In the genomic region with DNA sequence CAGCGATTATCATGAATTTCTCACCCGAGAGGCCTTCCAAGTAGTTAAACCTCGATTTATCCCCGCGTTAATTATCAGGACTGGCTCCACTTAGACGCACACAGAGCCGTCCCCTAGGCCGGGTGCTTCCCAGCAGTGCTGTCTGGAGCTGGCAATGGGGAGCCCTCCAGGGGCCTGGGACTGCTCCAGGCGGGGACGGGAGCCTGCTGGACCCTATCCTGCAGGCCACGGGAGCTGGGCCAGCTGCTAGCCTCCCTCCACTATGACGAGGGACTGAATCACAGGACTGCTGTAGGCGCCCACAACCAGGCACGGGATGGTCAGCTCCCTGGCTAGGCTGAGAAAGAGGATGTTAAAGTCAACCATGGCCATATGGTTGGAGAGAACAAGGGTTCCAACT, we compare ENCODE assay signal across 12 cellular contexts.
DNase-seq lines count a peak whose midpoint lies in the region; ATAC-seq and TF ChIP-seq lines count a peak whose summit lies in the region.
"Had no signal": no experiment of that assay in that cellular context is flagged by ENCODE, and none has a peak within 500 bp of the region (broad histone marks: within the 10 kb centered on the region; RNA-seq: fewer than 3 reads in every experiment).

No MANE protein-coding gene starts in this region.

- peak; percentile 57 for ATAC-seq in left lung

- no peak overlapping the region for H2AFZ ChIP-seq in H9 (ENCODE audit: low read length)

- no peak overlapping the region for H2BK20ac ChIP-seq in H9 (ENCODE audit: low read depth, low read length, poor library complexity, severe bottlenecking)

- no peaks in the 10 kb centered on the region for H3K4me1 Mint-ChIP-seq in H9
- no peaks in the 10 kb centered on the region for H3K4me1 Mint-ChIP-seq in endothelial cell (ENCODE audit: unreplicated experiment)

- no peaks in the 10 kb centered on the region for H3K9me3 ChIP-seq in H9 (ENCODE audit: control insufficient read depth, low read depth, low read length)
- H3K9me3 ChIP-seq in left lung, result no peaks in the 10 kb centered on the region
- H3K9me3 ChIP-seq in vagina, result no peaks in the 10 kb centered on the region

- H3K27me3 Mint-ChIP-seq in H9 (ENCODE audit: low read depth), result no peaks in the 10 kb centered on the region
- peaks cover 3% of the 10 kb centered on the region for H3K27me3 Mint-ChIP-seq in endothelial cell (ENCODE audit: unreplicated experiment)

- H3K4me1 ChIP-seq in H9 (ENCODE audit: insufficient read depth, low read length) (no peaks in the 10 kb centered on the region), left lung (no peaks in the 10 kb centered on the region), vagina (peaks cover 8% of the 10 kb centered on the region)

- no peak overlapping the region for H4K5ac ChIP-seq in H9 (ENCODE audit: insufficient read length, low read depth, low read length)

- no peaks in the 10 kb centered on the region for H3K27me3 ChIP-seq in H9 (ENCODE audit: insufficient read depth, low read length)
- H3K27me3 ChIP-seq in left lung, result no peaks in the 10 kb centered on the region
- H3K27me3 ChIP-seq in vagina, result no peaks in the 10 kb centered on the region

- no peak for TF ChIP-seq POLR2A in vagina (IDR thresholded peaks at IDR 0.05)

- H4K91ac ChIP-seq in H9 (ENCODE audit: insufficient read length, low read depth, low read length), result no peak overlapping the region

- intact Hi-C loops in left lung (cut with DNase I) (no loop called here), vagina (cut with DNase I) (no loop called here)

- no peak overlapping the region for H3K4ac ChIP-seq in H9 (ENCODE audit: low read depth, low read length)

- no peaks in the 10 kb centered on the region for H3K9me3 Mint-ChIP-seq in H9
- no peaks in the 10 kb centered on the region for H3K9me3 Mint-ChIP-seq in endothelial cell (ENCODE audit: unreplicated experiment)

- no peak overlapping the region for H3K23ac ChIP-seq in H9 (ENCODE audit: insufficient read length, low read depth, low read length)

- no peak overlapping the region for H2BK15ac ChIP-seq in H9 (ENCODE audit: low read depth, low read length)

- H3K4me3 Mint-ChIP-seq in H9 (no peak overlapping the region), endothelial cell (ENCODE audit: unreplicated experiment) (no peak overlapping the region)

- H3T11ph ChIP-seq in H9 (ENCODE audit: low read length), result no peak overlapping the region

- DNase-seq in H9 (no peak), cardiac fibroblast (ENCODE audit: low read depth in 2 of 2) (peak; percentile 75 to 88), left lung (peak in 1 of 2 donors; percentile 79), vagina (ENCODE audit: extremely low spot score in 2 of 2) (no peak), dermis blood vessel endothelial cell (no peak), endothelial cell (ENCODE audit: low spot score) (no peak), UCSD-AML1 (lab: John Stamatoyannopoulos, UW; ENCODE audit: unreplicated experiment) (no peak)
- DNase-seq: activated effector memory CD4-positive, alpha-beta T cell treated with Interleukin-2 at 50 U/mL for 16 hours; effector CD4-positive, alpha-beta T cell; NCI-H1436; OCI-M1 had no signal

- peaks cover 0 to 46% of the 10 kb centered on the region in 2 donors for H3K36me3 ChIP-seq in left lung
- H3K36me3 ChIP-seq in vagina, result no peaks in the 10 kb centered on the region

- H3K23me2 ChIP-seq in H9 (ENCODE audit: insufficient read length, low read depth, low read length, poor library complexity, severe bottlenecking), result no peaks in the 10 kb centered on the region

- no CpG with 5 or more reads among the region's 14 CpGs for WGBS in H9 (ENCODE audit: extremely low coverage, insufficient read length, low lambda C conversion rate)

- H2BK12ac ChIP-seq in H9 (ENCODE audit: insufficient read length, low read depth, low read length), result no peak overlapping the region

- no peak overlapping the region for H3K27ac ChIP-seq in H9 (ENCODE audit: insufficient read length, low read depth, low read length)
- no peak overlapping the region for H3K27ac ChIP-seq in left lung
- peak overlapping the region; percentile 70 for H3K27ac ChIP-seq in vagina
- H3K27ac ChIP-seq: VCaP had no signal

- TF ChIP-seq CTCF in H9 (conservative IDR thresholded peaks at IDR 0.05), result no peak
- no peak for TF ChIP-seq CTCF in cardiac fibroblast (IDR thresholded peaks at IDR 0.05; ENCODE audit: low read depth, low read length)
- no peak for TF ChIP-seq CTCF in left lung (IDR thresholded peaks at IDR 0.05)
- peak in 1 of 3 experiments; percentile 3 for TF ChIP-seq CTCF in vagina (IDR thresholded peaks at IDR 0.05)
- TF ChIP-seq CTCF in endothelial cell (IDR thresholded peaks at IDR 0.05; ENCODE audit: unreplicated experiment), result no peak

- H3K36me3 Mint-ChIP-seq in H9 (ENCODE audit: insufficient read depth in 1 of 3, low read depth in 3 of 3) (no peaks in the 10 kb centered on the region; a peak in 1 of 7 replicates), endothelial cell (ENCODE audit: low read depth, unreplicated experiment) (peaks cover 3% of the 10 kb centered on the region)

- H3K4me2 ChIP-seq in H9 (ENCODE audit: insufficient read depth, insufficient read length, low read length), result no peak overlapping the region

- no peak overlapping the region for H2BK5ac ChIP-seq in H9 (ENCODE audit: insufficient read length, low read length)

- no peak overlapping the region for H3K9ac ChIP-seq in H9 (ENCODE audit: extremely low read depth, insufficient read length, low read length)

- H4K8ac ChIP-seq in H9 (replicated peaks; ENCODE audit: insufficient read length, low read depth, low read length), result no peak overlapping the region

- H3K14ac ChIP-seq in H9 (ENCODE audit: insufficient read depth, low read length), result no peak overlapping the region

- no peak overlapping the region for H2AK5ac ChIP-seq in H9 (ENCODE audit: insufficient read length, low read length)

- 0 out of 7 replicates have a peak overlapping the region, but pooled peaks of 2 of the 3 experiments have one; percentile 31 to 57 for H3K27ac Mint-ChIP-seq in H9
- no peak overlapping the region for H3K27ac Mint-ChIP-seq in endothelial cell (ENCODE audit: unreplicated experiment)

- no peaks in the 10 kb centered on the region for H3K79me2 ChIP-seq in H9 (ENCODE audit: insufficient read depth, low read length)

- H3K79me1 ChIP-seq in H9 (ENCODE audit: insufficient read depth, low read depth, low read length, poor library complexity, severe bottlenecking), result no peaks in the 10 kb centered on the region

- H3K18ac ChIP-seq in H9 (ENCODE audit: insufficient read length, low read depth, low read length), result no peak overlapping the region

- H3K4me3 ChIP-seq in cardiac fibroblast (replicated peaks in 1 of 2; ENCODE audit: low read depth in 2 of 2, low read length in 2 of 2) (no peak overlapping the region), left lung (no peak overlapping the region), vagina (no peak overlapping the region)

- no peak overlapping the region for H2BK120ac ChIP-seq in H9 (ENCODE audit: low read depth, low read length, poor library complexity, severe bottlenecking)

- H3K56ac ChIP-seq in H9 (ENCODE audit: insufficient read length, low read depth, low read length), result no peak overlapping the region

- no peaks in the 10 kb centered on the region for H4K20me1 ChIP-seq in H9 (ENCODE audit: control insufficient read depth, insufficient read depth, insufficient read length)

Comparison
In these comparisons a context has a peak if more than half of its experiments do, and no peak if none do; other contexts are left out.
1. DNase-seq: peak in cardiac fibroblast (2 of 2); none in H9 (single experiment), vagina (0 of 2), dermis blood vessel endothelial cell (single experiment), endothelial cell (single experiment) and UCSD-AML1 (single experiment).